ENCODE assay signal across 8 cellular contexts in the genomic region with DNA sequence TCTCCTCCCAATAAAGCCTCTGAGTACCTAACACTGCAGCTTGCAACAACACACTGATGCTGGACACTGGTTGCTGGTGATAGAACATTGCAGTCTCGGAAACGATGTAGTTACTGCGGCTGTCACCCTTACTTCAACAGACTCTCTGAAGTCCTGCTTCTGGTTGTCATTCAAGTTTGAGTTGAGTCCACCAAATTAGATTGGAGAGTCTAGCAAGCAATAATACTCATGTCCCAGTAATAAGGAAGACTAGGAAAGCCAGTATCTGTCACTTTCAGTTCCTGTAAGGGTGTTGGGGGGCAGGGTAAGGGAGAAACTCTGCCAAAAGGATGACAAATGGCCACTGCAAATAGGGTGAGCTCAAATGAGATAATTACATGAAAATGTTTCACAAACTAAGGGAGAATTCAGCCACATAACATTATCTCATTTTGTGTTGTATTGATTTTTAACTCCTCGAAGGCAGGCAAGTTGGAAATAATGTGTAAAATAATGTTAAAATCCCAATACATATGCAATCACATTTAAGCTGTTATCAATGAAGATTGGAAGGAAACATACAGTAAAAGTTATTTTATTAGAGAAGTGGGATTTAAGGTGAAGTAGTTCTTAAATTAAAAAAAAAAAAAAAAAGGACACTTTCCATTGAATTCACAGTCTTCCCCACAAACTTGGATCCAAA. TPM values are rescaled to one million over a fixed set of nuclear protein-coding genes. Genes with fewer than 3 reads are reported as not detected.
DNase-seq lines count a peak whose midpoint lies in the region; ATAC-seq and TF ChIP-seq lines count a peak whose summit lies in the region.

No MANE protein-coding gene starts in this region.

- H3K4me3 Mint-ChIP-seq in T-helper 2 cell treated with Interferon-gamma antibody and Interleukin-4, amounts not matched to agents 5 μg/mL and 100 μg/mL, for 36 hours: peak overlapping the region; percentile 87
- H3K4me3 Mint-ChIP-seq in osteocyte (ENCODE audit: unreplicated experiment): peak overlapping the region; percentile 91

- H3K4me3 ChIP-seq in fibroblast of pulmonary artery (replicated peaks; ENCODE audit: low read depth, low read length): peak overlapping the region; percentile 79

- in situ Hi-C loops in G401 (cut with HindIII; ENCODE audit: low sequenced_read_pairs): no loop called here

- peak overlapping the region; percentile 96 for H3K27ac Mint-ChIP-seq in T-helper 2 cell treated with Interferon-gamma antibody and Interleukin-4, amounts not matched to agents 5 μg/mL and 100 μg/mL, for 36 hours
- peak overlapping the region; percentile 99 for H3K27ac Mint-ChIP-seq in osteocyte (ENCODE audit: unreplicated experiment)

- H3K36me3 Mint-ChIP-seq in T-helper 2 cell treated with Interferon-gamma antibody and Interleukin-4, amounts not matched to agents 5 μg/mL and 100 μg/mL, for 36 hours (ENCODE audit: low read depth): no peaks in the 10 kb centered on the region
- no peaks in the 10 kb centered on the region for H3K36me3 Mint-ChIP-seq in osteocyte (ENCODE audit: unreplicated experiment)

- H3K4me1 Mint-ChIP-seq in T-helper 2 cell treated with Interferon-gamma antibody and Interleukin-4, amounts not matched to agents 5 μg/mL and 100 μg/mL, for 36 hours (ENCODE audit: low read depth): peaks cover 36% of the 10 kb centered on the region
- peaks cover 24% of the 10 kb centered on the region for H3K4me1 Mint-ChIP-seq in osteocyte (ENCODE audit: unreplicated experiment)

- no peaks in the 10 kb centered on the region for H3K27me3 Mint-ChIP-seq in T-helper 2 cell treated with Interferon-gamma antibody and Interleukin-4, amounts not matched to agents 5 μg/mL and 100 μg/mL, for 36 hours (ENCODE audit: low read depth)
- H3K27me3 Mint-ChIP-seq in osteocyte (ENCODE audit: unreplicated experiment): no peaks in the 10 kb centered on the region

- DNase-seq in G401 (ENCODE audit: low spot score) (peak; percentile 37), fibroblast of pulmonary artery (ENCODE audit: low read depth) (no peak), osteocyte (ENCODE audit: extremely low spot score, unreplicated experiment) (no peak), dermis blood vessel endothelial cell (no peak), hepatic stellate cell (ENCODE audit: low spot score) (no peak)
- no peak for DNase-seq in T-helper 2 cell treated with Interferon-gamma antibody and Interleukin-4, amounts not matched to agents 5 μg/mL and 100 μg/mL, for 36 hours (ENCODE audit: low spot score)
- DNase-seq in stimulated activated CD4-positive, alpha-beta T cell treated with anti-CD3 and anti-CD28 coated beads, Interleukin-1b, Interleukin-23, amount 100 ng/mL, for 48 hours: no peak

- no peak for TF ChIP-seq CTCF in fibroblast of pulmonary artery (IDR thresholded peaks at IDR 0.05; ENCODE audit: low read length, missing control alignments)
- TF ChIP-seq CTCF in osteocyte (IDR thresholded peaks at IDR 0.05): no peak

- H3K9me3 Mint-ChIP-seq in T-helper 2 cell treated with Interferon-gamma antibody and Interleukin-4, amounts not matched to agents 5 μg/mL and 100 μg/mL, for 36 hours: no peaks in the 10 kb centered on the region
- no peaks in the 10 kb centered on the region for H3K9me3 Mint-ChIP-seq in osteocyte (ENCODE audit: unreplicated experiment)

- peak; percentile 20 for ATAC-seq in HG02798 (IDR thresholded peaks at IDR 0.05; ENCODE audit: poor library complexity, unreplicated experiment)

RNA-seq across cellular contexts. Expression of a gene that starts 0.8 kb away (rescaled TPM):
- total RNA-seq in G401 (2014; rRNA removed; shearing (Covaris generic)): 15.5 and 31.8 TPM in 2 replicates
- total RNA-seq in osteocyte (14.7 and 17.0 TPM in 2 replicates), dermis blood vessel endothelial cell (7.8 and 12.1 TPM in 2 replicates)

RNA-seq across cellular contexts. Expression of a gene that starts 8.3 kb away (rescaled TPM):
- total RNA-seq in G401 (2014; rRNA removed; shearing (Covaris generic)): 19.8 and 23.4 TPM in 2 replicates
- 32.2 and 33.1 TPM in 2 replicates for total RNA-seq in osteocyte
- total RNA-seq in dermis blood vessel endothelial cell: 48.2 and 61.1 TPM in 2 replicates

RNA-seq across cellular contexts. Expression of a gene that starts 50.1 kb away (rescaled TPM):
- not detected in 2 replicates for total RNA-seq in G401 (2014; rRNA removed; shearing (Covaris generic))
- total RNA-seq in osteocyte (not detected in 2 replicates), dermis blood vessel endothelial cell (not detected in 2 replicates)
